In the genomic region with DNA sequence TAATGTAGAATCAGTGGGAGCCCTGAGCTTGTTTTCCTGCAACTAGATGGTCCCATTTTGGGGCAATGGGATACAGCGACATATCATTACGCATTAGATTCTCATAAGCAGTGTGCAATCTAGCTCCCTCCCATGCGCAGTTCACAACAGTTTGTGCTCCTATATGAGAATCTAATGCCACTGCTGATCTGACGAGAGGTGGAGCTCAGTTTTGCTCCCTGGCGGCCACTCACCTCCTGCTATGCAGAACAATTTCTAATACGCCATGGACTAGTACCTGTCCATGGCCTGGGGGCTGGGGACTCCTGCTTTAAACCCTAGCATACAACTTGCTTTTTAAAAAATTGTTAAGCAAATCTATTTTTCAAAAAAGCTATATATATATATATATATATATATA, we compare ENCODE assay signal across 28 cellular contexts. TPM values are rescaled to one million over a fixed set of nuclear protein-coding genes. Genes with fewer than 3 reads are reported as not detected.
"Had no signal": no experiment of that assay in that cellular context is flagged by ENCODE, and none has a peak within 500 bp of the region (broad histone marks: within the 10 kb centered on the region; RNA-seq: fewer than 3 reads in every experiment).

No MANE protein-coding gene starts in this region.

- ATAC-seq: esophagus mucosa; gastroesophageal sphincter; heart right ventricle; left colon; left ventricle myocardium superior; lower lobe of right lung; natural killer cell treated with Interleukin-12 subunit alpha and Interleukin-12 subunit beta and Interleukin-15 and Interleukin-18, amount 100 ng/mL, for 72 hours; pancreas; sciatic nerve; stimulated activated memory B cell treated with anti-CD40 and anti-IgM and Interleukin-4, amounts not matched to agents 10 μg/mL and 1 μg/mL and 100 μg/mL, for 72 hours; stimulated activated naive CD8-positive, alpha-beta T cell treated with anti-CD3 and anti-CD28 coated beads, Interleukin-15, Interleukin-2, amounts not matched to agents 100 U/mL and 50 U/mL, for 24 hours had no signal

- H3K4me1 ChIP-seq: testis had no signal

- H3K9me3 ChIP-seq: gastroesophageal sphincter, heart right ventricle, lower lobe of right lung, neutrophil, pancreas, spleen, testis, tibial artery, upper lobe of left lung had no signal

- DNase-seq: cerebellar nuclear complex; cortex of kidney; effector CD8-positive, alpha-beta T cell; endodermal cell; foreskin fibroblast; heart right ventricle; hippocampal formation; left colon; left ventricle myocardium superior; lower lobe of right lung; naive B cell; pancreas; spleen; stimulated activated CD4-positive, alpha-beta T cell treated with anti-CD3 and anti-CD28 coated beads, Interleukin-4, amount 100 ng/mL, for 4 hours; stimulated activated naive CD8-positive, alpha-beta T cell treated with anti-CD3 and anti-CD28 coated beads, Interleukin-15, Interleukin-2, amounts not matched to agents 100 U/mL and 50 U/mL, for 24 hours; substantia nigra; testis; tibial artery; upper lobe of left lung had no signal

- H3K27me3 ChIP-seq: gastroesophageal sphincter, neutrophil, pancreas, spleen, testis, tibial artery, upper lobe of left lung had no signal

- H3K4me3 ChIP-seq: pancreas, skin epidermis, testis, tibial artery, upper lobe of left lung had no signal

- H3K27ac ChIP-seq: epithelial cell of prostate, lower lobe of right lung, neutrophil had no signal

- H3K36me3 ChIP-seq: gastroesophageal sphincter, heart right ventricle, lower lobe of right lung, neutrophil, pancreas, spleen, tibial artery, upper lobe of left lung had no signal

RNA-seq across cellular contexts. Expression of a gene that starts 5.8 kb away (rescaled TPM):
- total RNA-seq: neural crest cell had no signal
